Comparison of ENCODE assay signal across 10 cellular contexts in genomic region chr2:158459161-158460003, GRCh38. TPM values are rescaled to one million over a fixed set of nuclear protein-coding genes. Genes with fewer than 3 reads are reported as not detected.
DNase-seq lines count a peak whose midpoint lies in the region; ATAC-seq and TF ChIP-seq lines count a peak whose summit lies in the region.
"Had no signal": no experiment of that assay in that cellular context is flagged by ENCODE, and none has a peak within 500 bp of the region (broad histone marks: within the 10 kb centered on the region; RNA-seq: fewer than 3 reads in every experiment).

No MANE protein-coding gene starts in this region.

- H3K79me1 ChIP-seq in mesenchymal stem cell (replicated peaks; ENCODE audit: low read length, poor library complexity, severe bottlenecking): peaks cover 5% of the 10 kb centered on the region

- CTCF ChIA-PET in CD8-positive, alpha-beta memory T cell (lab: Charles Lee): no interaction called here
- CTCF ChIA-PET in MCF 10A (lab: Yijun Ruan, JAX): interaction anchor here (0.5 to 6.3 kb wide), 20 partner anchors 14 to 435 kb away, joined by 3 to 45 read pairs (median 4); no protein-coding TSS in a partner anchor

- H4K20me1 ChIP-seq in KMS-11 (ENCODE audit: insufficient read depth): peaks cover 45% of the 10 kb centered on the region

- ATAC-seq in GM19328 (IDR thresholded peaks at IDR 0.05; ENCODE audit: unreplicated experiment): no peak
- ATAC-seq: effector memory CD8-positive, alpha-beta T cell had no signal

- no peak overlapping the region for H3K14ac ChIP-seq in mesenchymal stem cell (ENCODE audit: low read length in 2 of 2)

- no peak overlapping the region for H2BK15ac ChIP-seq in mesenchymal stem cell (ENCODE audit: low read depth, poor library complexity, severe bottlenecking)

- no peak overlapping the region for H3K23ac ChIP-seq in mesenchymal stem cell (ENCODE audit: low read length in 2 of 2)

- DNase-seq in CD8-positive, alpha-beta memory T cell: no peak
- peak; percentile 32 for DNase-seq in MCF 10A (ENCODE audit: unreplicated experiment)
- no peak for DNase-seq in mesenchymal stem cell
- DNase-seq in COLO668 (lab: John Stamatoyannopoulos, UW; ENCODE audit: unreplicated experiment): no peak
- DNase-seq in A172 (ENCODE audit: low spot score): no peak
- no peak for DNase-seq in HuH-7.5 (ENCODE audit: low spot score)
- DNase-seq: effector memory CD8-positive, alpha-beta T cell had no signal

- H3K4ac ChIP-seq in mesenchymal stem cell (ENCODE audit: low read depth in 1 of 2, low read length in 2 of 2): no peak overlapping the region

- no peaks in the 10 kb centered on the region for H3K9me3 Mint-ChIP-seq in CD8-positive, alpha-beta memory T cell
- H3K9me3 Mint-ChIP-seq in MCF 10A (ENCODE audit: unreplicated experiment): no peaks in the 10 kb centered on the region
- H3K9me3 Mint-ChIP-seq: effector memory CD8-positive, alpha-beta T cell; T-helper 1 cell treated with Interleukin-12 subunit alpha and Interleukin-12 subunit beta and Interleukin-4 antibody, amounts not matched to agents 30 μg/mL and 1 μg/mL, for 36 hours had no signal

- POLR2A ChIA-PET in CD8-positive, alpha-beta memory T cell (lab: Charles Lee): no interaction called here
- POLR2A ChIA-PET in MCF 10A (lab: Yijun Ruan, JAX): interaction anchor here (0.6 to 3.9 kb wide), 20 partner anchors 8 to 1930 kb away, joined by 3 to 33 read pairs (median 4); no protein-coding TSS in a partner anchor

- 50% methylated on average over 6 of the region's 9 CpGs for WGBS in mesenchymal stem cell

- no peak overlapping the region for H4K8ac ChIP-seq in mesenchymal stem cell (ENCODE audit: low read length)

- intact Hi-C loops in MCF 10A (cut with micrococcal nuclease): loop anchor here (2.0 to 5.0 kb wide), 4 partner anchors 79 to 425 kb away; no protein-coding TSS in a partner anchor

- H3K27me3 ChIP-seq in CD8-positive, alpha-beta memory T cell (ENCODE audit: insufficient read depth, low read length, poor library complexity, severe bottlenecking): no peaks in the 10 kb centered on the region
- H3K27me3 ChIP-seq in KMS-11 (ENCODE audit: insufficient read depth, low read depth) (no peaks in the 10 kb centered on the region), mesenchymal stem cell (ENCODE audit: control insufficient read depth in 1 of 2, insufficient read depth in 1 of 2, low read length in 2 of 2) (no peaks in the 10 kb centered on the region)

- H3K18ac ChIP-seq in mesenchymal stem cell (ENCODE audit: low read depth in 1 of 2, low read length in 2 of 2): no peak overlapping the region

- peaks cover 19 to 26% (median 24%) of the 10 kb centered on the region in 3 donors for H3K4me1 Mint-ChIP-seq in CD8-positive, alpha-beta memory T cell
- H3K4me1 Mint-ChIP-seq in MCF 10A (ENCODE audit: insufficient read depth, unreplicated experiment): peaks cover 15% of the 10 kb centered on the region

- H3K4me2 ChIP-seq in KMS-11 (peak overlapping the region; percentile 86), mesenchymal stem cell (ENCODE audit: low read length, poor library complexity, severe bottlenecking) (peak overlapping the region; percentile 29)

- no peaks in the 10 kb centered on the region for H3K36me3 ChIP-seq in CD8-positive, alpha-beta memory T cell (ENCODE audit: insufficient read depth, low read length)
- H3K36me3 ChIP-seq in KMS-11 (ENCODE audit: insufficient read depth) (no peaks in the 10 kb centered on the region), mesenchymal stem cell (ENCODE audit: control insufficient read depth in 1 of 2, insufficient read depth in 2 of 2, low read depth in 1 of 2, low read length in 2 of 2) (no peaks in the 10 kb centered on the region)

- no peak overlapping the region for H2AK5ac ChIP-seq in mesenchymal stem cell (ENCODE audit: low read length, severe bottlenecking)

- H3K4me3 Mint-ChIP-seq in CD8-positive, alpha-beta memory T cell: peak overlapping the region in 4 of 7 donors; percentile 82 to 92 (median 89)
- H3K4me3 Mint-ChIP-seq in MCF 10A (ENCODE audit: unreplicated experiment): peak overlapping the region; percentile 84

- no peaks in the 10 kb centered on the region for H3K9me3 ChIP-seq in CD8-positive, alpha-beta memory T cell (ENCODE audit: low read length)
- no peaks in the 10 kb centered on the region for H3K9me3 ChIP-seq in mesenchymal stem cell (ENCODE audit: control insufficient read depth, low read length)

- H3K9ac ChIP-seq in KMS-11 (no peak overlapping the region), mesenchymal stem cell (ENCODE audit: low read length) (no peak overlapping the region)

- H4K91ac ChIP-seq in mesenchymal stem cell (ENCODE audit: low read length): no peak overlapping the region

- H3K27me3 Mint-ChIP-seq in CD8-positive, alpha-beta memory T cell: no peaks in the 10 kb centered on the region
- no peaks in the 10 kb centered on the region for H3K27me3 Mint-ChIP-seq in MCF 10A (ENCODE audit: insufficient read depth, unreplicated experiment)
- H3K27me3 Mint-ChIP-seq: effector memory CD8-positive, alpha-beta T cell had no signal

- TF ChIP-seq CTCF in KMS-11 (conservative IDR thresholded peaks at IDR 0.05; ENCODE audit: low read depth, low read length) (no peak), MCF 10A (IDR thresholded peaks at IDR 0.05; ENCODE audit: unreplicated experiment) (no peak)

- H2BK120ac ChIP-seq in mesenchymal stem cell (ENCODE audit: low read depth, low read length): no peak overlapping the region

- H3K79me2 ChIP-seq in KMS-11 (ENCODE audit: insufficient read depth, low read depth): peaks cover 71% of the 10 kb centered on the region

- H3K4me1 ChIP-seq in CD8-positive, alpha-beta memory T cell (ENCODE audit: insufficient read depth, low read length): peaks cover 14% of the 10 kb centered on the region
- H3K4me1 ChIP-seq in KMS-11 (ENCODE audit: low read depth, poor library complexity, severe bottlenecking): peaks cover 62% of the 10 kb centered on the region
- H3K4me1 ChIP-seq in mesenchymal stem cell (ENCODE audit: control insufficient read depth, insufficient read depth, low read depth, low read length): peaks cover 4% of the 10 kb centered on the region

- H2BK5ac ChIP-seq in mesenchymal stem cell (ENCODE audit: low read depth, low read length, poor library complexity, severe bottlenecking): no peak overlapping the region

- H3K36me3 Mint-ChIP-seq in CD8-positive, alpha-beta memory T cell: peaks cover 0 to 8% (median 0%) of the 10 kb centered on the region in 3 donors
- H3K36me3 Mint-ChIP-seq in MCF 10A (ENCODE audit: insufficient read depth, unreplicated experiment): peaks cover 7% of the 10 kb centered on the region

- H3K4me3 ChIP-seq in CD8-positive, alpha-beta memory T cell (ENCODE audit: low read length): no peak overlapping the region
- H3K4me3 ChIP-seq in KMS-11 (IDR thresholded peaks at IDR 0.05; ENCODE audit: insufficient read depth, low read depth, low read length) (no peak overlapping the region), mesenchymal stem cell (ENCODE audit: insufficient read depth in 1 of 2, low read depth in 1 of 2, low read length in 2 of 2) (no peak overlapping the region)

- BruUV-seq in MCF 10A (replicated peaks; lab: Mats Ljungman, UMichigan): no TSS peak

- H2BK12ac ChIP-seq in mesenchymal stem cell (ENCODE audit: low read length in 2 of 2): no peak overlapping the region

- H2AFZ ChIP-seq in KMS-11 (ENCODE audit: low read depth) (no peak overlapping the region), mesenchymal stem cell (ENCODE audit: low read depth, low read length) (no peak overlapping the region)

- H3K27ac Mint-ChIP-seq in CD8-positive, alpha-beta memory T cell: peak overlapping the region in 1 of 8 donors; percentile 73
- peak overlapping the region; percentile 94 for H3K27ac Mint-ChIP-seq in MCF 10A (ENCODE audit: low read depth, unreplicated experiment)
- H3K27ac Mint-ChIP-seq: T-helper 1 cell treated with Interleukin-12 subunit alpha and Interleukin-12 subunit beta and Interleukin-4 antibody, amounts not matched to agents 30 μg/mL and 1 μg/mL, for 36 hours had no signal

- H3K27ac ChIP-seq in CD8-positive, alpha-beta memory T cell (ENCODE audit: low read depth, low read length): no peak overlapping the region
- H3K27ac ChIP-seq in KMS-11 (no peak overlapping the region), mesenchymal stem cell (ENCODE audit: low read length, poor library complexity, severe bottlenecking) (no peak overlapping the region)

RNA-seq across cellular contexts. Expression of gene PKP4, which starts 2.6 kb away (rescaled TPM):
- total RNA-seq in CD8-positive, alpha-beta memory T cell: 10 to 100 TPM; 29.6 to 32.2 TPM
- polyA plus RNA-seq in CD8-positive, alpha-beta memory T cell: 1.5 TPM
- 62.3 and 63.7 TPM in 2 replicates for total RNA-seq in MCF 10A (2022)
- polyA plus RNA-seq in mesenchymal stem cell (2013, experiment 1 of 2): 15.1 TPM
- 14.4 TPM for polyA plus RNA-seq in mesenchymal stem cell (2013, experiment 2 of 2)
- 39.6 and 52.6 TPM in 2 replicates for total RNA-seq in A172 (2014; rRNA removed; shearing (Covaris generic))

RNA-seq across cellular contexts. Expression of gene CCDC148, which starts 2.8 kb away (rescaled TPM):
- under 1 TPM in 1 of 2 experiments, not detected in 1; 0.40 TPM for total RNA-seq in CD8-positive, alpha-beta memory T cell
- polyA plus RNA-seq in CD8-positive, alpha-beta memory T cell: not detected
- 0.51 and 0.96 TPM in 2 replicates for total RNA-seq in MCF 10A (2022)
- polyA plus RNA-seq in mesenchymal stem cell (2013, experiment 1 of 2): 0.21 TPM
- 0.10 TPM for polyA plus RNA-seq in mesenchymal stem cell (2013, experiment 2 of 2)
- 0.65 and 0.90 TPM in 2 replicates for total RNA-seq in A172 (2014; rRNA removed; shearing (Covaris generic))
